18 cellular contexts compared by ENCODE assay signal in genomic region chr20:21280496-21281016, GRCh38. TPM values are rescaled to one million over a fixed set of nuclear protein-coding genes. Genes with fewer than 3 reads are reported as not detected.
DNase-seq lines count a peak whose midpoint lies in the region; ATAC-seq, FAIRE-seq and TF ChIP-seq lines count a peak whose summit lies in the region.
"Had no signal": no experiment of that assay in that cellular context is flagged by ENCODE, and none has a peak within 500 bp of the region (broad histone marks: within the 10 kb centered on the region; RNA-seq: fewer than 3 reads in every experiment).

No MANE protein-coding gene starts in this region.

- H3K27me3 ChIP-seq in H9 (ENCODE audit: insufficient read depth, low read length), result no peaks in the 10 kb centered on the region
- H3K27me3 ChIP-seq: ovary, tibial nerve had no signal

- H2BK120ac ChIP-seq in H9 (ENCODE audit: low read depth, low read length, poor library complexity, severe bottlenecking), result no peak overlapping the region

- no CpG with 5 or more reads among the region's 3 CpGs for WGBS in H9 (ENCODE audit: extremely low coverage, insufficient read length, low lambda C conversion rate)

- H4K20me1 ChIP-seq in H9 (ENCODE audit: control insufficient read depth, insufficient read depth, insufficient read length), result no peaks in the 10 kb centered on the region

- no peak overlapping the region for H2BK5ac ChIP-seq in H9 (ENCODE audit: insufficient read length, low read length)

- H3K4ac ChIP-seq in H9 (ENCODE audit: low read depth, low read length), result no peak overlapping the region

- no peak overlapping the region for H4K91ac ChIP-seq in H9 (ENCODE audit: insufficient read length, low read depth, low read length)

- no peaks in the 10 kb centered on the region for H3K23me2 ChIP-seq in H9 (ENCODE audit: insufficient read length, low read depth, low read length, poor library complexity, severe bottlenecking)

- no peaks in the 10 kb centered on the region for H3K4me1 ChIP-seq in H9 (ENCODE audit: insufficient read depth, low read length)
- H3K4me1 ChIP-seq: tibial nerve had no signal

- peaks cover 0 to 2% of the 10 kb centered on the region in 2 experiments; a peak in 2 of 5 replicates for H3K9me3 Mint-ChIP-seq in H9
- H3K9me3 Mint-ChIP-seq: activated naive CD8-positive, alpha-beta T cell treated with anti-CD3 and anti-CD28 coated beads, Interleukin-2, amount 10 ng/mL, durations not matched to agents 7 days and 5 days had no signal

- no peak overlapping the region for H3K56ac ChIP-seq in H9 (ENCODE audit: insufficient read length, low read depth, low read length)

- no peak overlapping the region for H3K27ac ChIP-seq in H9 (ENCODE audit: insufficient read length, low read depth, low read length)
- H3K27ac ChIP-seq: ovary, tibial nerve had no signal

- peak; percentile 80 for ATAC-seq in GM21529 (IDR thresholded peaks at IDR 0.05; ENCODE audit: unreplicated experiment)
- ATAC-seq in HG03442 (IDR thresholded peaks at IDR 0.05; ENCODE audit: unreplicated experiment), result peak; percentile 59
- no peak for ATAC-seq in HG03139 (IDR thresholded peaks at IDR 0.05; ENCODE audit: unreplicated experiment)
- ATAC-seq: activated T-cell treated with anti-CD3 and anti-CD28 coated beads, Interleukin-2, amount 50 U/mL, for 72 hours had no signal

- no peak overlapping the region for H4K5ac ChIP-seq in H9 (ENCODE audit: insufficient read length, low read depth, low read length)

- no peak overlapping the region for H3K4me2 ChIP-seq in H9 (ENCODE audit: insufficient read depth, insufficient read length, low read length)

- H3K79me2 ChIP-seq in H9 (ENCODE audit: insufficient read depth, low read length), result no peaks in the 10 kb centered on the region

- H2BK15ac ChIP-seq in H9 (ENCODE audit: low read depth, low read length), result no peak overlapping the region

- no peak overlapping the region for H3T11ph ChIP-seq in H9 (ENCODE audit: low read length)

- intact Hi-C loops in posterior cingulate gyrus (cut with DNase I) (no loop called here), head of caudate nucleus (cut with DNase I) (no loop called here)

- no peak overlapping the region for H3K4me3 Mint-ChIP-seq in H9
- H3K4me3 Mint-ChIP-seq: activated CD4-positive, alpha-beta memory T cell treated with anti-CD3 and anti-CD28 coated beads for 36 hours; activated naive CD8-positive, alpha-beta T cell treated with anti-CD3 and anti-CD28 coated beads, Interleukin-2, amount 10 ng/mL, durations not matched to agents 7 days and 5 days; activated T-cell treated with anti-CD3 and anti-CD28 coated beads, Interleukin-2, amount 50 U/mL, for 72 hours; B cell had no signal

- H3K9me3 ChIP-seq in H9 (ENCODE audit: control insufficient read depth, low read depth, low read length), result no peaks in the 10 kb centered on the region
- H3K9me3 ChIP-seq: ovary had no signal

- peaks cover 8% of the 10 kb centered on the region for H3K27me3 Mint-ChIP-seq in H9 (ENCODE audit: low read depth)

- no peak overlapping the region for H4K8ac ChIP-seq in H9 (replicated peaks; ENCODE audit: insufficient read length, low read depth, low read length)

- no peak overlapping the region for H2BK12ac ChIP-seq in H9 (ENCODE audit: insufficient read length, low read depth, low read length)

- no peak overlapping the region for H3K23ac ChIP-seq in H9 (ENCODE audit: insufficient read length, low read depth, low read length)

- no peak overlapping the region for H2AFZ ChIP-seq in H9 (ENCODE audit: low read length)

- H3K27ac Mint-ChIP-seq in H9, result no peak overlapping the region
- H3K27ac Mint-ChIP-seq: activated CD4-positive, alpha-beta memory T cell treated with anti-CD3 and anti-CD28 coated beads for 36 hours; activated naive CD8-positive, alpha-beta T cell treated with anti-CD3 and anti-CD28 coated beads, Interleukin-2, amount 10 ng/mL, durations not matched to agents 7 days and 5 days; activated T-cell treated with anti-CD3 and anti-CD28 coated beads, Interleukin-2, amount 50 U/mL, for 72 hours; B cell had no signal

- no peak overlapping the region for H3K14ac ChIP-seq in H9 (ENCODE audit: insufficient read depth, low read length)

- H3K79me1 ChIP-seq in H9 (ENCODE audit: insufficient read depth, low read depth, low read length, poor library complexity, severe bottlenecking), result no peaks in the 10 kb centered on the region

- no peak overlapping the region for H3K9ac ChIP-seq in H9 (ENCODE audit: extremely low read depth, insufficient read length, low read length)

- FAIRE-seq in GM18507 (lab: Jason Lieb, UNC), result peak; percentile 70

- no peaks in the 10 kb centered on the region; a peak in 1 of 4 replicates for H3K4me1 Mint-ChIP-seq in H9
- H3K4me1 Mint-ChIP-seq: activated naive CD8-positive, alpha-beta T cell treated with anti-CD3 and anti-CD28 coated beads, Interleukin-2, amount 10 ng/mL, durations not matched to agents 7 days and 5 days had no signal

- no peak overlapping the region for H2BK20ac ChIP-seq in H9 (ENCODE audit: low read depth, low read length, poor library complexity, severe bottlenecking)

- no peak for TF ChIP-seq CTCF in H9 (conservative IDR thresholded peaks at IDR 0.05)

- no peak for DNase-seq in GM18507 (ENCODE audit: extremely low spot score, insufficient read length, low read depth)
- DNase-seq in posterior cingulate gyrus, result peak in 8 of 10 donors; percentile 40 to 93 (median 66)
- no peak for DNase-seq in retina
- no peak for DNase-seq in H9
- no peak for DNase-seq in head of caudate nucleus
- DNase-seq: activated CD4-positive, alpha-beta memory T cell treated with anti-CD3 and anti-CD28 coated beads for 36 hours; activated naive CD8-positive, alpha-beta T cell treated with anti-CD3 and anti-CD28 coated beads, Interleukin-2, amount 10 ng/mL, durations not matched to agents 7 days and 5 days; activated T-cell treated with anti-CD3 and anti-CD28 coated beads, Interleukin-2, amount 50 U/mL, for 72 hours; H7; NCI-H2081; NCI-H524; ovary; stimulated activated CD4-positive, alpha-beta T cell treated with anti-CD3 and anti-CD28 coated beads, Interleukin-4, amount 100 ng/mL, for 24 hours had no signal

- no peaks in the 10 kb centered on the region; a peak in 1 of 7 replicates for H3K36me3 Mint-ChIP-seq in H9 (ENCODE audit: insufficient read depth in 1 of 3, low read depth in 3 of 3)
- H3K36me3 Mint-ChIP-seq: activated CD4-positive, alpha-beta memory T cell treated with anti-CD3 and anti-CD28 coated beads for 36 hours; activated naive CD8-positive, alpha-beta T cell treated with anti-CD3 and anti-CD28 coated beads, Interleukin-2, amount 10 ng/mL, durations not matched to agents 7 days and 5 days had no signal

- H2AK5ac ChIP-seq in H9 (ENCODE audit: insufficient read length, low read length), result no peak overlapping the region

- no peak overlapping the region for H3K18ac ChIP-seq in H9 (ENCODE audit: insufficient read length, low read depth, low read length)

RNA-seq across cellular contexts. Expression of gene XRN2, which starts 22.6 kb away (rescaled TPM):
- 96.7 and 97.6 TPM in 2 replicates for total RNA-seq in H9 (2021)

Comparison
In these comparisons a context has a peak if more than half of its experiments do, and no peak if none do; other contexts are left out.
1. DNase-seq: peak in posterior cingulate gyrus (8 of 10); none in GM18507 (single experiment), retina (single experiment), H9 (single experiment) and head of caudate nucleus (0 of 42).